1 cellular context compared by ENCODE assay signal in the genomic region with DNA sequence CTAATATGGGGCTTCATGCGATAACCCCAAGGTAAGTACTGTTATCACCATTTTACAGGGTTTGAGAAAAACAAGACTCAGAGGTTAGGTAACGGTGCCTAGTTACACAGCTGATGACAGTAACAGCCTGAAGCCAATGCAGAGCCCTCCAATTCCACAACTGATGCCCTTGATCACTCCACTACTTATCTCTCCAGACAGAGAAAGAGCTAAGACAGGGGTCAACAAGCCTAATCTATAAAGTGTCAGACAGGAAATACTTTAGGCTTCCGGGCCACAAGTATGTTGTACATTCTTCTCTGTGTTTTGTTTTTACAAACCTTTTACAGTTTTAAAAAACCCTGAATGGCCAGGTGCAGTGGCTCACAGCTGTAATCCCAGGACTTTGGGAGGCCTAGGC.
TF ChIP-seq lines count a peak whose summit lies in the region.

No MANE protein-coding gene starts in this region.

TF ChIP-seq in WTC11, 78 proteins besides CTCF, POLR2A, EP300 and RAD21 (continued from another document):
- TF ChIP-seq, protein P1, sequence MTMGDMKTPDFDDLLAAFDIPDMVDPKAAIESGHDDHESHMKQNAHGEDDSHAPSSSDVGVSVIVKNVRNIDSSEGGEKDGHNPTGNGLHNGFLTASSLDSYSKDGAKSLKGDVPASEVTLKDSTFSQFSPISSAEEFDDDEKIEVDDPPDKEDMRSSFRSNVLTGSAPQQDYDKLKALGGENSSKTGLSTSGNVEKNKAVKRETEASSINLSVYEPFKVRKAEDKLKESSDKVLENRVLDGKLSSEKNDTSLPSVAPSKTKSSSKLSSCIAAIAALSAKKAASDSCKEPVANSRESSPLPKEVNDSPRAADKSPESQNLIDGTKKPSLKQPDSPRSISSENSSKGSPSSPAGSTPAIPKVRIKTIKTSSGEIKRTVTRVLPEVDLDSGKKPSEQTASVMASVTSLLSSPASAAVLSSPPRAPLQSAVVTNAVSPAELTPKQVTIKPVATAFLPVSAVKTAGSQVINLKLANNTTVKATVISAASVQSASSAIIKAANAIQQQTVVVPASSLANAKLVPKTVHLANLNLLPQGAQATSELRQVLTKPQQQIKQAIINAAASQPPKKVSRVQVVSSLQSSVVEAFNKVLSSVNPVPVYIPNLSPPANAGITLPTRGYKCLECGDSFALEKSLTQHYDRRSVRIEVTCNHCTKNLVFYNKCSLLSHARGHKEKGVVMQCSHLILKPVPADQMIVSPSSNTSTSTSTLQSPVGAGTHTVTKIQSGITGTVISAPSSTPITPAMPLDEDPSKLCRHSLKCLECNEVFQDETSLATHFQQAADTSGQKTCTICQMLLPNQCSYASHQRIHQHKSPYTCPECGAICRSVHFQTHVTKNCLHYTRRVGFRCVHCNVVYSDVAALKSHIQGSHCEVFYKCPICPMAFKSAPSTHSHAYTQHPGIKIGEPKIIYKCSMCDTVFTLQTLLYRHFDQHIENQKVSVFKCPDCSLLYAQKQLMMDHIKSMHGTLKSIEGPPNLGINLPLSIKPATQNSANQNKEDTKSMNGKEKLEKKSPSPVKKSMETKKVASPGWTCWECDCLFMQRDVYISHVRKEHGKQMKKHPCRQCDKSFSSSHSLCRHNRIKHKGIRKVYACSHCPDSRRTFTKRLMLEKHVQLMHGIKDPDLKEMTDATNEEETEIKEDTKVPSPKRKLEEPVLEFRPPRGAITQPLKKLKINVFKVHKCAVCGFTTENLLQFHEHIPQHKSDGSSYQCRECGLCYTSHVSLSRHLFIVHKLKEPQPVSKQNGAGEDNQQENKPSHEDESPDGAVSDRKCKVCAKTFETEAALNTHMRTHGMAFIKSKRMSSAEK (CRISPR knock-in tag; IDR thresholded peaks at IDR 0.05; ENCODE audit: borderline replicate concordance): no peak
- no peak for TF ChIP-seq HMGA2 (CRISPR knock-in tag; IDR thresholded peaks at IDR 0.05)
- TF ChIP-seq GABPB1 (CRISPR knock-in tag; IDR thresholded peaks at IDR 0.05): no peak
- TF ChIP-seq, protein P2, sequence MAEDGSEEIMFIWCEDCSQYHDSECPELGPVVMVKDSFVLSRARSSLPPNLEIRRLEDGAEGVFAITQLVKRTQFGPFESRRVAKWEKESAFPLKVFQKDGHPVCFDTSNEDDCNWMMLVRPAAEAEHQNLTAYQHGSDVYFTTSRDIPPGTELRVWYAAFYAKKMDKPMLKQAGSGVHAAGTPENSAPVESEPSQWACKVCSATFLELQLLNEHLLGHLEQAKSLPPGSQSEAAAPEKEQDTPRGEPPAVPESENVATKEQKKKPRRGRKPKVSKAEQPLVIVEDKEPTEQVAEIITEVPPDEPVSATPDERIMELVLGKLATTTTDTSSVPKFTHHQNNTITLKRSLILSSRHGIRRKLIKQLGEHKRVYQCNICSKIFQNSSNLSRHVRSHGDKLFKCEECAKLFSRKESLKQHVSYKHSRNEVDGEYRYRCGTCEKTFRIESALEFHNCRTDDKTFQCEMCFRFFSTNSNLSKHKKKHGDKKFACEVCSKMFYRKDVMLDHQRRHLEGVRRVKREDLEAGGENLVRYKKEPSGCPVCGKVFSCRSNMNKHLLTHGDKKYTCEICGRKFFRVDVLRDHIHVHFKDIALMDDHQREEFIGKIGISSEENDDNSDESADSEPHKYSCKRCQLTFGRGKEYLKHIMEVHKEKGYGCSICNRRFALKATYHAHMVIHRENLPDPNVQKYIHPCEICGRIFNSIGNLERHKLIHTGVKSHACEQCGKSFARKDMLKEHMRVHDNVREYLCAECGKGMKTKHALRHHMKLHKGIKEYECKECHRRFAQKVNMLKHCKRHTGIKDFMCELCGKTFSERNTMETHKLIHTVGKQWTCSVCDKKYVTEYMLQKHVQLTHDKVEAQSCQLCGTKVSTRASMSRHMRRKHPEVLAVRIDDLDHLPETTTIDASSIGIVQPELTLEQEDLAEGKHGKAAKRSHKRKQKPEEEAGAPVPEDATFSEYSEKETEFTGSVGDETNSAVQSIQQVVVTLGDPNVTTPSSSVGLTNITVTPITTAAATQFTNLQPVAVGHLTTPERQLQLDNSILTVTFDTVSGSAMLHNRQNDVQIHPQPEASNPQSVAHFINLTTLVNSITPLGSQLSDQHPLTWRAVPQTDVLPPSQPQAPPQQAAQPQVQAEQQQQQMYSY (CRISPR knock-in tag; IDR thresholded peaks at IDR 0.05): no peak
- TF ChIP-seq, protein P3, sequence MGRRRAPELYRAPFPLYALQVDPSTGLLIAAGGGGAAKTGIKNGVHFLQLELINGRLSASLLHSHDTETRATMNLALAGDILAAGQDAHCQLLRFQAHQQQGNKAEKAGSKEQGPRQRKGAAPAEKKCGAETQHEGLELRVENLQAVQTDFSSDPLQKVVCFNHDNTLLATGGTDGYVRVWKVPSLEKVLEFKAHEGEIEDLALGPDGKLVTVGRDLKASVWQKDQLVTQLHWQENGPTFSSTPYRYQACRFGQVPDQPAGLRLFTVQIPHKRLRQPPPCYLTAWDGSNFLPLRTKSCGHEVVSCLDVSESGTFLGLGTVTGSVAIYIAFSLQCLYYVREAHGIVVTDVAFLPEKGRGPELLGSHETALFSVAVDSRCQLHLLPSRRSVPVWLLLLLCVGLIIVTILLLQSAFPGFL (CRISPR knock-in tag; IDR thresholded peaks at IDR 0.05; ENCODE audit: borderline replicate concordance): no peak
- TF ChIP-seq TCF7 (CRISPR knock-in tag; IDR thresholded peaks at IDR 0.05; ENCODE audit: low read depth): no peak
- no peak for TF ChIP-seq ESRRA (CRISPR knock-in tag; IDR thresholded peaks at IDR 0.05; ENCODE audit: borderline replicate concordance)
